13 cellular contexts compared by ENCODE assay signal in the genomic region with DNA sequence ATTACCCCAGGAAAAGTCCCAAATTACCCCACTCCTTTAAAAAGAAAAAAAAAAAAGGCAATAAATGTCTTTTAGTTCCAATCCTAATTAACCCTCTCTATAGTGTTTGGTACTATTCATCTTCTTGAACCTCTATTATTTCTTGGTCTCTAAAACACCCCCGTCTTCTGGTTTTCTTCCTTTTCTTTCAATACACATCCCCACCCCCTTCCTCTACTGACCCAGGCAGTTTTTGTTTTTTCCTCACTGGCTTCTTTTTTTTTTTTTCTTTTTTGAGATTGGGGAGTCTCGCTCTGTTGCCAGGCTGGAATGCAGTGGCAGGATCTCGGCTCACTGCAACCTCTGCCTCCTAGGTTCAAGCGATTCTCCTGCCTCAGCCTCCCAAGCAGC. TPM values are rescaled to one million over a fixed set of nuclear protein-coding genes. Genes with fewer than 3 reads are reported as not detected.
A peak's percentile ranks its signal among the peaks of the same experiment; 100 is the strongest.
DNase-seq lines count a peak whose midpoint lies in the region; ATAC-seq and TF ChIP-seq lines count a peak whose summit lies in the region.
"Had no signal": no experiment of that assay in that cellular context is flagged by ENCODE, and none has a peak within 500 bp of the region (broad histone marks: within the 10 kb centered on the region; RNA-seq: fewer than 3 reads in every experiment).

No MANE protein-coding gene starts in this region.

- peak overlapping the region; percentile 76 for H2BK120ac ChIP-seq in trophoblast cell (ENCODE audit: insufficient read depth, low read length, poor library complexity)

- WGBS in gastroesophageal sphincter (ENCODE audit: low coverage in 1 of 2), 2 donors: 76 to 88% methylated on average over 2 to 4 of the region's 4 CpGs
- no CpG with 5 or more reads among the region's 4 CpGs for WGBS in trophoblast cell (ENCODE audit: extremely low coverage, insufficient coverage, insufficient read length)

- H3K27me3 ChIP-seq in RWPE2 (ENCODE audit: insufficient read depth, poor library complexity, severe bottlenecking) (no peaks in the 10 kb centered on the region), gastroesophageal sphincter (no peaks in the 10 kb centered on the region), trophoblast cell (ENCODE audit: insufficient read depth, low read length) (no peaks in the 10 kb centered on the region)

- peak overlapping the region in 4 of 10 donors; percentile 4 to 59 (median 16) for H3K4me3 Mint-ChIP-seq in naive thymus-derived CD8-positive, alpha-beta T cell
- H3K4me3 Mint-ChIP-seq: activated naive CD8-positive, alpha-beta T cell had no signal

- no peak overlapping the region for H3K4ac ChIP-seq in trophoblast cell (ENCODE audit: low read depth, low read length)

- H3K4me3 ChIP-seq in RWPE2 (ENCODE audit: severe bottlenecking) (no peak overlapping the region), gastroesophageal sphincter (no peak overlapping the region), trophoblast cell (ENCODE audit: low read depth, low read length) (no peak overlapping the region)

- H2AK5ac ChIP-seq in trophoblast cell (ENCODE audit: low read length): no peak overlapping the region

- in situ Hi-C loops in ACHN (cut with HindIII; ENCODE audit: low pct_ligation_motif_present, low pct_unique_long_range_greater_than_20kb, low sequenced_read_pairs): no loop called here

- H3K14ac ChIP-seq in trophoblast cell (ENCODE audit: low read length): peak overlapping the region; percentile 51

- H3K4me1 ChIP-seq in RWPE2 (ENCODE audit: insufficient read depth, poor library complexity, severe bottlenecking): peaks cover 25% of the 10 kb centered on the region
- peaks cover 7 to 80% (median 12%) of the 10 kb centered on the region in 3 donors for H3K4me1 ChIP-seq in gastroesophageal sphincter
- peaks cover 2 to 18% of the 10 kb centered on the region in 2 experiments for H3K4me1 ChIP-seq in trophoblast cell (ENCODE audit: control insufficient read depth in 1 of 2, insufficient read depth in 2 of 2, low read length in 2 of 2)

- peaks cover 13% of the 10 kb centered on the region for H3K79me1 ChIP-seq in trophoblast cell (ENCODE audit: low read length)

- H3K27ac Mint-ChIP-seq in naive thymus-derived CD8-positive, alpha-beta T cell: peak overlapping the region in 4 of 10 donors; percentile 3 to 59 (median 38)
- H3K27ac Mint-ChIP-seq: activated naive CD8-positive, alpha-beta T cell had no signal

- no peak overlapping the region for H3K9ac ChIP-seq in trophoblast cell (ENCODE audit: low read length)
- H3K9ac ChIP-seq: KMS-11 had no signal

- peak overlapping the region; percentile 33 for H3K4me2 ChIP-seq in trophoblast cell (ENCODE audit: low read length)
- H3K4me2 ChIP-seq: KMS-11 had no signal

- peak overlapping the region; percentile 89 for H2BK12ac ChIP-seq in trophoblast cell (ENCODE audit: low read length)

- POLR2A ChIA-PET in naive thymus-derived CD8-positive, alpha-beta T cell (lab: Charles Lee): interaction anchor here (0.7 kb wide), 1 partner anchor 209 kb away, joined by 4 read pairs; no protein-coding TSS in a partner anchor

- peak overlapping the region; percentile 94 for H3K27ac ChIP-seq in RWPE2 (ENCODE audit: poor library complexity, severe bottlenecking)
- H3K27ac ChIP-seq in gastroesophageal sphincter: peak overlapping the region in 3 of 4 donors; percentile 54 to 71 (median 69)
- H3K27ac ChIP-seq in trophoblast cell (ENCODE audit: low read depth, low read length): peak overlapping the region; percentile 98
- H3K27ac ChIP-seq: KMS-11 had no signal

- H3K18ac ChIP-seq in trophoblast cell (ENCODE audit: low read length): peak overlapping the region; percentile 82

- no peak for TF ChIP-seq EP300 in gastroesophageal sphincter (IDR thresholded peaks at IDR 0.05)

- H2AFZ ChIP-seq in trophoblast cell (ENCODE audit: insufficient read depth, low read length, poor library complexity): no peak overlapping the region

- H3K9me3 ChIP-seq in RWPE2 (ENCODE audit: severe bottlenecking) (no peaks in the 10 kb centered on the region), gastroesophageal sphincter (no peaks in the 10 kb centered on the region), trophoblast cell (ENCODE audit: insufficient read depth, low read depth, low read length) (no peaks in the 10 kb centered on the region)

- no peak overlapping the region for H3K23ac ChIP-seq in trophoblast cell (ENCODE audit: low read length)

- H3K36me3 Mint-ChIP-seq in naive thymus-derived CD8-positive, alpha-beta T cell: peaks cover 0 to 11% (median 0%) of the 10 kb centered on the region in 3 donors

- ATAC-seq in RWPE2 (ENCODE audit: low read depth) (no peak), gastroesophageal sphincter (no peak), HG02870 (IDR thresholded peaks at IDR 0.05; ENCODE audit: unreplicated experiment) (no peak)
- ATAC-seq in naive thymus-derived CD8-positive, alpha-beta T cell: no peak

- H3K4me1 Mint-ChIP-seq in naive thymus-derived CD8-positive, alpha-beta T cell: peaks cover 35 to 71% (median 69%) of the 10 kb centered on the region in 4 donors

- TF ChIP-seq POLR2A in gastroesophageal sphincter (IDR thresholded peaks at IDR 0.05): no peak

- peaks cover 1% of the 10 kb centered on the region for H3K79me2 ChIP-seq in trophoblast cell (ENCODE audit: control insufficient read depth, insufficient read depth, low read length, poor library complexity)

- peak overlapping the region; percentile 55 for H4K91ac ChIP-seq in trophoblast cell (ENCODE audit: low read depth, low read length)

- TF ChIP-seq CTCF in RWPE2 (IDR thresholded peaks at IDR 0.05; ENCODE audit: poor library complexity, severe bottlenecking): no peak
- TF ChIP-seq CTCF in gastroesophageal sphincter (IDR thresholded peaks at IDR 0.05): no peak

- H3K9me3 Mint-ChIP-seq in naive thymus-derived CD8-positive, alpha-beta T cell: no peaks in the 10 kb centered on the region

- H4K8ac ChIP-seq in trophoblast cell (ENCODE audit: low read depth, low read length): no peak overlapping the region

- peak overlapping the region; percentile 73 for H2BK5ac ChIP-seq in trophoblast cell (ENCODE audit: low read depth, low read length, poor library complexity)

- H3K27me3 Mint-ChIP-seq in naive thymus-derived CD8-positive, alpha-beta T cell: no peaks in the 10 kb centered on the region
- H3K27me3 Mint-ChIP-seq: activated naive CD8-positive, alpha-beta T cell had no signal

- DNase-seq in ACHN (peak; percentile 65), RWPE2 (ENCODE audit: low spot score) (no peak), trophoblast cell (no peak), NCI-H2227 (lab: John Stamatoyannopoulos, UW; ENCODE audit: unreplicated experiment) (no peak)
- no peak for DNase-seq in naive thymus-derived CD8-positive, alpha-beta T cell
- DNase-seq in stimulated activated CD4-positive, alpha-beta T cell treated with anti-CD3 and anti-CD28 coated beads, Interleukin-12 subunit alpha, Interleukin-12 subunit beta, amount 100 ng/mL, for 4 hours: no peak
- DNase-seq: effector CD4-positive, alpha-beta T cell; midbrain; NCI-H2029 had no signal

- H3K36me3 ChIP-seq in RWPE2 (ENCODE audit: low read depth) (peaks cover 4% of the 10 kb centered on the region; the same call in 1 of the 2 replicates), gastroesophageal sphincter (no peaks in the 10 kb centered on the region), trophoblast cell (ENCODE audit: control insufficient read depth in 1 of 2, insufficient read depth in 2 of 2, low read length in 2 of 2) (no peaks in the 10 kb centered on the region)

- H4K12ac ChIP-seq in trophoblast cell (ENCODE audit: low read depth, low read length): no peak overlapping the region

RNA-seq across cellular contexts. Expression of gene EGLN1, which starts 26.1 kb away (rescaled TPM):
- total RNA-seq in gastroesophageal sphincter: 10 to 100 TPM; 42.5 to 67.5 (median 56.7) TPM
- 34.1 and 36.0 TPM in 2 replicates for polyA plus RNA-seq in trophoblast cell (2013)
- 10 to 100 TPM; 32.1 to 32.7 TPM for total RNA-seq in naive thymus-derived CD8-positive, alpha-beta T cell
- 10 to 100 TPM; 17.8 to 27.3 (median 22.8) TPM for polyA plus RNA-seq in naive thymus-derived CD8-positive, alpha-beta T cell

RNA-seq across cellular contexts. Expression of gene SPRTN, which starts 57.9 kb away (rescaled TPM):
- total RNA-seq in gastroesophageal sphincter: 10 to 100 TPM; 15.3 to 34.7 (median 20.7) TPM
- polyA plus RNA-seq in trophoblast cell (2013): 17.4 and 18.7 TPM in 2 replicates
- total RNA-seq in naive thymus-derived CD8-positive, alpha-beta T cell: 10 to 100 TPM; 16.0 to 16.3 TPM
- polyA plus RNA-seq in naive thymus-derived CD8-positive, alpha-beta T cell: 10 to 100 TPM; 10.4 to 10.9 (median 10.9) TPM

RNA-seq across cellular contexts. Expression of gene EXOC8, which starts 58.3 kb away (rescaled TPM):
- total RNA-seq in gastroesophageal sphincter: 10 to 100 TPM; 11.8 to 15.3 (median 14.4) TPM
- polyA plus RNA-seq in trophoblast cell (2013): 6.8 and 7.5 TPM in 2 replicates
- total RNA-seq in naive thymus-derived CD8-positive, alpha-beta T cell: 10 to 100 TPM; 31.4 to 32.1 TPM
- 1 to 10 TPM; 1.9 to 3.0 (median 2.5) TPM for polyA plus RNA-seq in naive thymus-derived CD8-positive, alpha-beta T cell
